ENCODE assay signal across 1 cellular context in genomic region chr4:55546633-55547460, GRCh38.
TF ChIP-seq lines count a peak whose summit lies in the region.

TSS of gene CLOCK (minus strand) at chr4:55546909. CDS start at chr4:55482785, 64,124 bp downstream.

TF ChIP-seq in K562, 482 proteins besides CTCF, POLR2A, EP300 and RAD21 (continued from another document and continues in another):
- TF ChIP-seq, protein P1, sequence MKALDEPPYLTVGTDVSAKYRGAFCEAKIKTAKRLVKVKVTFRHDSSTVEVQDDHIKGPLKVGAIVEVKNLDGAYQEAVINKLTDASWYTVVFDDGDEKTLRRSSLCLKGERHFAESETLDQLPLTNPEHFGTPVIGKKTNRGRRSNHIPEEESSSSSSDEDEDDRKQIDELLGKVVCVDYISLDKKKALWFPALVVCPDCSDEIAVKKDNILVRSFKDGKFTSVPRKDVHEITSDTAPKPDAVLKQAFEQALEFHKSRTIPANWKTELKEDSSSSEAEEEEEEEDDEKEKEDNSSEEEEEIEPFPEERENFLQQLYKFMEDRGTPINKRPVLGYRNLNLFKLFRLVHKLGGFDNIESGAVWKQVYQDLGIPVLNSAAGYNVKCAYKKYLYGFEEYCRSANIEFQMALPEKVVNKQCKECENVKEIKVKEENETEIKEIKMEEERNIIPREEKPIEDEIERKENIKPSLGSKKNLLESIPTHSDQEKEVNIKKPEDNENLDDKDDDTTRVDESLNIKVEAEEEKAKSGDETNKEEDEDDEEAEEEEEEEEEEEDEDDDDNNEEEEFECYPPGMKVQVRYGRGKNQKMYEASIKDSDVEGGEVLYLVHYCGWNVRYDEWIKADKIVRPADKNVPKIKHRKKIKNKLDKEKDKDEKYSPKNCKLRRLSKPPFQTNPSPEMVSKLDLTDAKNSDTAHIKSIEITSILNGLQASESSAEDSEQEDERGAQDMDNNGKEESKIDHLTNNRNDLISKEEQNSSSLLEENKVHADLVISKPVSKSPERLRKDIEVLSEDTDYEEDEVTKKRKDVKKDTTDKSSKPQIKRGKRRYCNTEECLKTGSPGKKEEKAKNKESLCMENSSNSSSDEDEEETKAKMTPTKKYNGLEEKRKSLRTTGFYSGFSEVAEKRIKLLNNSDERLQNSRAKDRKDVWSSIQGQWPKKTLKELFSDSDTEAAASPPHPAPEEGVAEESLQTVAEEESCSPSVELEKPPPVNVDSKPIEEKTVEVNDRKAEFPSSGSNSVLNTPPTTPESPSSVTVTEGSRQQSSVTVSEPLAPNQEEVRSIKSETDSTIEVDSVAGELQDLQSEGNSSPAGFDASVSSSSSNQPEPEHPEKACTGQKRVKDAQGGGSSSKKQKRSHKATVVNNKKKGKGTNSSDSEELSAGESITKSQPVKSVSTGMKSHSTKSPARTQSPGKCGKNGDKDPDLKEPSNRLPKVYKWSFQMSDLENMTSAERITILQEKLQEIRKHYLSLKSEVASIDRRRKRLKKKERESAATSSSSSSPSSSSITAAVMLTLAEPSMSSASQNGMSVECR (CRISPR knock-in tag; IDR thresholded peaks at IDR 0.05), result no peak; the same call in 1 of the 2 replicates
- TF ChIP-seq SIX5 (IDR thresholded peaks at IDR 0.05; ENCODE audit: borderline replicate concordance in 1 of 2, insufficient read depth in 1 of 2, low read depth in 1 of 2, low read length in 2 of 2) (no peak), RNF219 (CRISPR knock-in tag; IDR thresholded peaks at IDR 0.05) (no peak), ETV6 (IDR thresholded peaks at IDR 0.05; ENCODE audit: borderline replicate concordance in 1 of 2, low read depth in 2 of 2, low read length in 1 of 2) (no peak), ETV6 (CRISPR knock-in tag; IDR thresholded peaks at IDR 0.05; ENCODE audit: borderline replicate concordance) (no peak), TEAD4 (IDR thresholded peaks at IDR 0.05; ENCODE audit: low read length) (no peak), TEAD4 (CRISPR knock-in tag; IDR thresholded peaks at IDR 0.05; ENCODE audit: borderline replicate concordance) (no peak), E2F1 (CRISPR knock-in tag; IDR thresholded peaks at IDR 0.05) (peak; percentile 29; the same call in 1 of the 2 replicates), E2F6 (IDR thresholded peaks at IDR 0.05; ENCODE audit: borderline replicate concordance in 1 of 2, extremely low read depth in 1 of 2, insufficient read depth in 1 of 2, insufficient read length in 1 of 2, low read depth in 1 of 2, low read length in 1 of 2, poor library complexity in 1 of 2, severe bottlenecking in 1 of 2) (peak in 1 of 2 experiments; percentile 44), FOS (IDR thresholded peaks at IDR 0.05; ENCODE audit: extremely low read depth, insufficient read length) (no peak), ATF7 (IDR thresholded peaks at IDR 0.05) (peak; percentile 64; the same call in 1 of the 2 replicates), ZNF449 (CRISPR knock-in tag; IDR thresholded peaks at IDR 0.05) (no peak), L3MBTL2 (IDR thresholded peaks at IDR 0.05) (peak; percentile 66; the same call in 1 of the 2 replicates), PHB (CRISPR knock-in tag; IDR thresholded peaks at IDR 0.05) (no peak), CBX3 (IDR thresholded peaks at IDR 0.05; ENCODE audit: borderline replicate concordance in 1 of 2, low read length in 2 of 2) (no peak), ZNF277 (CRISPR knock-in tag; IDR thresholded peaks at IDR 0.05; ENCODE audit: borderline replicate concordance) (no peak), ATF3 (IDR thresholded peaks at IDR 0.05) (no peak), ATF3 (CRISPR knock-in tag; conservative IDR thresholded peaks at IDR 0.05) (peak; percentile 35), GTF2E2 (tag; IDR thresholded peaks at IDR 0.05) (peak; percentile 46; the same call in 1 of the 2 replicates), SIRT6 (IDR thresholded peaks at IDR 0.05; ENCODE audit: low read depth, low read length) (no peak), PRMT5 (CRISPR knock-in tag; IDR thresholded peaks at IDR 0.05) (no peak), ESRRB (CRISPR knock-in tag; IDR thresholded peaks at IDR 0.05; ENCODE audit: borderline replicate concordance) (no peak), ZNF699 (CRISPR knock-in tag; IDR thresholded peaks at IDR 0.05; ENCODE audit: insufficient replicate concordance) (no peak), ETS2 (tag; IDR thresholded peaks at IDR 0.05; ENCODE audit: borderline replicate concordance, poor library complexity, severe bottlenecking) (no peak), ATF1 (CRISPR knock-in tag; IDR thresholded peaks at IDR 0.05) (no peak), ATF1 (tag; IDR thresholded peaks at IDR 0.05) (0 out of 2 replicates have a peak, but pooled peaks have one; percentile 14), USF2 (CRISPR knock-in tag; IDR thresholded peaks at IDR 0.05) (no peak), CHD1 (IDR thresholded peaks at IDR 0.05; ENCODE audit: low read length) (no peak), ZNF695 (CRISPR knock-in tag; IDR thresholded peaks at IDR 0.05) (no peak), NCOA6 (IDR thresholded peaks at IDR 0.05) (no peak), ILK (tag; IDR thresholded peaks at IDR 0.05; ENCODE audit: borderline replicate concordance, low read depth) (no peak), THRAP3 (IDR thresholded peaks at IDR 0.05; ENCODE audit: borderline replicate concordance) (no peak), SFPQ (IDR thresholded peaks at IDR 0.05; ENCODE audit: low read depth, low read length) (no peak), CTBP1 (IDR thresholded peaks at IDR 0.05; ENCODE audit: borderline replicate concordance) (peak; percentile 96), GATA2 (CRISPR knock-in tag; IDR thresholded peaks at IDR 0.05) (no peak), PML (IDR thresholded peaks at IDR 0.05; ENCODE audit: low read length) (no peak)
- TF ChIP-seq, protein P2, sequence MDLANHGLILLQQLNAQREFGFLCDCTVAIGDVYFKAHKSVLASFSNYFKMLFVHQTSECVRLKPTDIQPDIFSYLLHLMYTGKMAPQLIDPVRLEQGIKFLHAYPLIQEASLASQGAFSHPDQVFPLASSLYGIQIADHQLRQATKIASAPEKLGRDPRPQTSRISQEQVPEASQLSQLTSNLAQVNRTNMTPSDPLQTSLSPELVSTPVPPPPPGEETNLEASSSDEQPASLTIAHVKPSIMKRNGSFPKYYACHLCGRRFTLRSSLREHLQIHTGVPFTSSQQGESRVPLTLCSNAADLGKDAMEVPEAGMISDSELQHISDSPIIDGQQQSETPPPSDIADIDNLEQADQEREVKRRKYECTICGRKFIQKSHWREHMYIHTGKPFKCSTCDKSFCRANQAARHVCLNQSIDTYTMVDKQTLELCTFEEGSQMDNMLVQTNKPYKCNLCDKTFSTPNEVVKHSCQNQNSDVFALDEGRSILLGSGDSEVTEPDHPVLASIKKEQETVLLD (IDR thresholded peaks at IDR 0.05), result peak; percentile 71; the same call in 1 of the 2 replicates
- TF ChIP-seq, protein P3, sequence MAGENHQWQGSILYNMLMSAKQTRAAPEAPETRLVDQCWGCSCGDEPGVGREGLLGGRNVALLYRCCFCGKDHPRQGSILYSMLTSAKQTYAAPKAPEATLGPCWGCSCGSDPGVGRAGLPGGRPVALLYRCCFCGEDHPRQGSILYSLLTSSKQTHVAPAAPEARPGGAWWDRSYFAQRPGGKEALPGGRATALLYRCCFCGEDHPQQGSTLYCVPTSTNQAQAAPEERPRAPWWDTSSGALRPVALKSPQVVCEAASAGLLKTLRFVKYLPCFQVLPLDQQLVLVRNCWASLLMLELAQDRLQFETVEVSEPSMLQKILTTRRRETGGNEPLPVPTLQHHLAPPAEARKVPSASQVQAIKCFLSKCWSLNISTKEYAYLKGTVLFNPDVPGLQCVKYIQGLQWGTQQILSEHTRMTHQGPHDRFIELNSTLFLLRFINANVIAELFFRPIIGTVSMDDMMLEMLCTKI (IDR thresholded peaks at IDR 0.05; ENCODE audit: partially characterized antibody), result no peak
- TF ChIP-seq, protein P4, sequence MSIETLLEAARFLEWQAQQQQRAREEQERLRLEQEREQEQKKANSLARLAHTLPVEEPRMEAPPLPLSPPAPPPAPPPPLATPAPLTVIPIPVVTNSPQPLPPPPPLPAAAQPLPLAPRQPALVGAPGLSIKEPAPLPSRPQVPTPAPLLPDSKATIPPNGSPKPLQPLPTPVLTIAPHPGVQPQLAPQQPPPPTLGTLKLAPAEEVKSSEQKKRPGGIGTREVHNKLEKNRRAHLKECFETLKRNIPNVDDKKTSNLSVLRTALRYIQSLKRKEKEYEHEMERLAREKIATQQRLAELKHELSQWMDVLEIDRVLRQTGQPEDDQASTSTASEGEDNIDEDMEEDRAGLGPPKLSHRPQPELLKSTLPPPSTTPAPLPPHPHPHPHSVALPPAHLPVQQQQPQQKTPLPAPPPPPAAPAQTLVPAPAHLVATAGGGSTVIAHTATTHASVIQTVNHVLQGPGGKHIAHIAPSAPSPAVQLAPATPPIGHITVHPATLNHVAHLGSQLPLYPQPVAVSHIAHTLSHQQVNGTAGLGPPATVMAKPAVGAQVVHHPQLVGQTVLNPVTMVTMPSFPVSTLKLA (conservative IDR thresholded peaks at IDR 0.05), result peak; percentile 35 to 72
